In the genomic region with DNA sequence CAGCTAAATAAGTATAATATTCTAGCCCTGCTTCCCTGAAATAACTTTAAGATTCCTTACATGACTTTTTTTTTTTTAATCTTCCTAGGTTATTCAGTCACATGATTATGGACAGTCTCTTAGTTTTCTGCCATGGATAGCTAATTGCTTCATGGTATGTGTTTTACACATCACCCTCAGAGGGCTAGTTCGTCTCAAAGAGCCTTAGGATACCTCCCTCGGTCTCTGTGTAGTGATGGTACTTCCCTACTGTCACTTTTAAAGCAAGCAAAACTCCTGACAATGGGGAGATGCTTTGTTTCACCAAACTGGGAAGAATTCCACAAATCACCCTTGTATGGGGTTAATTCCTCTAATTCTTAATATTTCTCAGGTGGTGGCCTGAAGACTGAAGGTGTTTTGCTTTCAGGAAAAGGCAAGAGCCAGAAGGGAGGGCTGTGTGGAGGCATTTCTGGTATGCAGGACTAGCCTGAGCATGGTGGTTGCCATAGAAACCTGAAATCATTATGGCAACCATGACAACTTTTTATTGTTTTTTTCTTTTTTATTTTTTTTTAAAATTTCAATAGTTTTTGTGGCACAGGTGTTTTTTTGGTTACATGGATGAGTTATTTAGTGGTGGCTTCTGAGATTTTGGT, we compare ENCODE assay signal across 16 cellular contexts.
DNase-seq lines count a peak whose midpoint lies in the region; ATAC-seq, FAIRE-seq and TF ChIP-seq lines count a peak whose summit lies in the region.
"Had no signal": no experiment of that assay in that cellular context is flagged by ENCODE, and none has a peak within 500 bp of the region (broad histone marks: within the 10 kb centered on the region; RNA-seq: fewer than 3 reads in every experiment).

No MANE protein-coding gene starts in this region.

- in situ Hi-C loops in HAP-1 (cut with MboI; ENCODE audit: low sequenced_read_pairs), result no loop called here

- 0 out of 2 replicates have a peak, but pooled peaks cover 2% of the 10 kb centered on the region for H3K4me1 ChIP-seq in HAP-1

- POLR2A ChIA-PET in MCF 10A (lab: Yijun Ruan, JAX), result interaction anchor here (0.9 to 1.8 kb wide), 5 partner anchors 45 to 90 kb away, joined by 3 to 7 read pairs (median 5); a partner anchor contains a TSS

- H3K36me3 Mint-ChIP-seq in MCF 10A (ENCODE audit: insufficient read depth, unreplicated experiment), result peaks cover 6% of the 10 kb centered on the region
- H3K36me3 Mint-ChIP-seq: activated naive CD8-positive, alpha-beta T cell had no signal

- no peaks in the 10 kb centered on the region for H3K27me3 ChIP-seq in HAP-1 (ENCODE audit: low read depth)

- ATAC-seq in GM19397 (IDR thresholded peaks at IDR 0.05; ENCODE audit: unreplicated experiment), result no peak

- H3K4me3 Mint-ChIP-seq in MCF 10A (ENCODE audit: unreplicated experiment), result no peak overlapping the region
- H3K4me3 Mint-ChIP-seq: activated naive CD8-positive, alpha-beta T cell; nephron progenitor cell had no signal

- TF ChIP-seq CTCF in MCF 10A (IDR thresholded peaks at IDR 0.05; ENCODE audit: unreplicated experiment) (no peak), retinal pigment epithelial cell (conservative IDR thresholded peaks at IDR 0.05; ENCODE audit: low read depth, low read length) (no peak)

- H3K4me1 Mint-ChIP-seq in MCF 10A (ENCODE audit: insufficient read depth, unreplicated experiment), result peaks cover 16% of the 10 kb centered on the region
- H3K4me1 Mint-ChIP-seq: nephron progenitor cell had no signal

- CTCF ChIA-PET in MCF 10A (lab: Yijun Ruan, JAX), result interaction anchor here (0.9 to 1.0 kb wide), 2 partner anchors 15 to 17 kb away, joined by 3 read pairs; no protein-coding TSS in a partner anchor

- peak; percentile 15 to 39 for DNase-seq in HAP-1 (ENCODE audit: low spot score in 2 of 2)
- DNase-seq in MCF 10A (ENCODE audit: unreplicated experiment), result peak; percentile 21
- peak; percentile 47 for DNase-seq in iPS-NIHi11 (ENCODE audit: low spot score)
- DNase-seq in retinal pigment epithelial cell (ENCODE audit: low read depth), result peak; percentile 45
- no peak for DNase-seq in ecto neural progenitor cell (ENCODE audit: low spot score)
- DNase-seq in GM12891 (ENCODE audit: insufficient read length, low spot score), result no peak
- DNase-seq: activated CD8-positive, alpha-beta memory T cell treated with anti-CD3 and anti-CD28 coated beads, Interleukin-2, amount 50 U/mL, for 4 hours; cortex of kidney; foreskin melanocyte; Karpas-422; NCI-H1930; nephron progenitor cell had no signal

- no peak for FAIRE-seq in GM12891 (lab: Jason Lieb, UNC)
- FAIRE-seq: D721Med had no signal

- H3K9me3 Mint-ChIP-seq in MCF 10A (ENCODE audit: unreplicated experiment), result no peaks in the 10 kb centered on the region

- BruUV-seq in MCF 10A (replicated peaks; lab: Mats Ljungman, UMichigan), result no TSS peak

- intact Hi-C loops in MCF 10A (cut with micrococcal nuclease), result no loop called here

- H3K27me3 Mint-ChIP-seq in MCF 10A (ENCODE audit: insufficient read depth, unreplicated experiment), result no peaks in the 10 kb centered on the region
- H3K27me3 Mint-ChIP-seq: activated naive CD8-positive, alpha-beta T cell had no signal

- H3K9me3 ChIP-seq in HAP-1, result no peaks in the 10 kb centered on the region

- H3K4me3 ChIP-seq in HAP-1 (no peak overlapping the region), retinal pigment epithelial cell (ENCODE audit: low read length) (peak overlapping the region; percentile 10)
- H3K4me3 ChIP-seq: skin epidermis had no signal

- H3K27ac Mint-ChIP-seq in MCF 10A (ENCODE audit: low read depth, unreplicated experiment), result peak overlapping the region; percentile 61
- H3K27ac Mint-ChIP-seq: activated naive CD8-positive, alpha-beta T cell; nephron progenitor cell had no signal

- no peak for TF ChIP-seq POLR2A in GM12891 (IDR thresholded peaks at IDR 0.05; ENCODE audit: low read depth, low read length)

- H3K36me3 ChIP-seq in HAP-1 (replicated peaks), result no peaks in the 10 kb centered on the region; the same call in 1 of the 2 replicates

TF ChIP-seq in GM12891, 5 proteins besides CTCF, POLR2A, EP300 and RAD21:
- no peak for TF ChIP-seq POU2F2 (IDR thresholded peaks at IDR 0.05; ENCODE audit: low read depth, low read length)
- TF ChIP-seq POLR2AphosphoS5 (IDR thresholded peaks at IDR 0.05; ENCODE audit: low read depth, low read length), result no peak
- no peak for TF ChIP-seq SPI1 (IDR thresholded peaks at IDR 0.05; ENCODE audit: low read depth, low read length)
- TF ChIP-seq PAX5 (IDR thresholded peaks at IDR 0.05; ENCODE audit: insufficient read depth, low read length, severe bottlenecking), result no peak
- no peak for TF ChIP-seq TAF1 (IDR thresholded peaks at IDR 0.05; ENCODE audit: low read depth, low read length)

Comparison
In these comparisons a context has a peak if more than half of its experiments do, and no peak if none do; other contexts are left out.
1. DNase-seq: peak in HAP-1 (2 of 2), MCF 10A (single experiment), iPS-NIHi11 (single experiment) and retinal pigment epithelial cell (single experiment); none in ecto neural progenitor cell (single experiment) and GM12891 (single experiment).